In genomic region chr12:121893901-121894540, GRCh38 we compare ENCODE assay signal across 8 cellular contexts. TPM values are rescaled to one million over a fixed set of nuclear protein-coding genes. Genes with fewer than 3 reads are reported as not detected.
DNase-seq lines count a peak whose midpoint lies in the region; ATAC-seq lines count a peak whose summit lies in the region.

No MANE protein-coding gene starts in this region.

- ATAC-seq in left lobe of liver: peak; percentile 67
- ATAC-seq in HG02610 (IDR thresholded peaks at IDR 0.05; ENCODE audit: unreplicated experiment): no peak
- ATAC-seq in HG03439 (IDR thresholded peaks at IDR 0.05; ENCODE audit: unreplicated experiment): no peak
- ATAC-seq in HG02938 (IDR thresholded peaks at IDR 0.05; ENCODE audit: unreplicated experiment): no peak

- peaks cover 45% of the 10 kb centered on the region for H3K4me1 Mint-ChIP-seq in activated naive CD4-positive, alpha-beta T cell treated with anti-CD3 and anti-CD28 coated beads, Interleukin-2, amount 10 ng/mL, durations not matched to agents 7 days and 5 days

- peaks cover 35% of the 10 kb centered on the region for H3K36me3 Mint-ChIP-seq in activated naive CD4-positive, alpha-beta T cell treated with anti-CD3 and anti-CD28 coated beads, Interleukin-2, amount 10 ng/mL, durations not matched to agents 7 days and 5 days

- no peak overlapping the region for H3K4me3 Mint-ChIP-seq in activated naive CD4-positive, alpha-beta T cell treated with anti-CD3 and anti-CD28 coated beads, Interleukin-2, amount 10 ng/mL, durations not matched to agents 7 days and 5 days

- H3K9me3 Mint-ChIP-seq in activated naive CD4-positive, alpha-beta T cell treated with anti-CD3 and anti-CD28 coated beads, Interleukin-2, amount 10 ng/mL, durations not matched to agents 7 days and 5 days: no peaks in the 10 kb centered on the region

- H3K27me3 Mint-ChIP-seq in activated naive CD4-positive, alpha-beta T cell treated with anti-CD3 and anti-CD28 coated beads, Interleukin-2, amount 10 ng/mL, durations not matched to agents 7 days and 5 days: no peaks in the 10 kb centered on the region

- H3K27ac Mint-ChIP-seq in activated naive CD4-positive, alpha-beta T cell treated with anti-CD3 and anti-CD28 coated beads, Interleukin-2, amount 10 ng/mL, durations not matched to agents 7 days and 5 days: peak overlapping the region; percentile 92

- CTCF ChIA-PET in activated naive CD4-positive, alpha-beta T cell treated with anti-CD3 and anti-CD28 coated beads, Interleukin-2, amount 10 ng/mL, durations not matched to agents 7 days and 5 days (lab: Charles Lee): interaction anchor here (0.7 to 5.9 kb wide), 5 partner anchors 24 to 367 kb away, joined by 3 to 56 read pairs (median 3); partner anchors contain the start of genes CFAP251 and RHOF

- peak; percentile 15 for DNase-seq in Ammon's horn (ENCODE audit: low spot score)
- DNase-seq in LHCN-M2 (ENCODE audit: low read depth): peak; percentile 74
- peak; percentile 49 for DNase-seq in activated naive CD4-positive, alpha-beta T cell treated with anti-CD3 and anti-CD28 coated beads, Interleukin-2, amount 10 ng/mL, durations not matched to agents 7 days and 5 days
- DNase-seq in left lobe of liver (ENCODE audit: low spot score): no peak
- no peak for DNase-seq in cerebellar nuclear complex (lab: John Stamatoyannopoulos, UW)

RNA-seq across cellular contexts. Expression of gene PSMD9, which starts 5.4 kb away (rescaled TPM):
- 110 and 118 TPM in 2 replicates for total RNA-seq in LHCN-M2 (2014; rRNA removed)
- polyA plus RNA-seq in LHCN-M2 (2012): 124 TPM
- total RNA-seq in left lobe of liver: 25.8 TPM

RNA-seq across cellular contexts. Expression of gene CFAP251, which starts 24.4 kb away (rescaled TPM):
- total RNA-seq in LHCN-M2 (2014; rRNA removed) (2.1 and 2.2 TPM in 2 replicates), left lobe of liver (2.2 TPM)
- 4.3 TPM for polyA plus RNA-seq in LHCN-M2 (2012)

RNA-seq across cellular contexts. Expression of gene HPD, which starts 35.4 kb away (rescaled TPM):
- total RNA-seq in LHCN-M2 (2014; rRNA removed) (0.26 and 0.75 TPM in 2 replicates), left lobe of liver (1,410 TPM)
- polyA plus RNA-seq in LHCN-M2 (2012): 0.63 TPM

Comparison
In these comparisons a context has a peak if more than half of its experiments do, and no peak if none do; other contexts are left out.
1. DNase-seq: peak in Ammon's horn (single experiment), LHCN-M2 (single experiment) and activated naive CD4-positive, alpha-beta T cell treated with anti-CD3 and anti-CD28 coated beads, Interleukin-2, amount 10 ng/mL, durations not matched to agents 7 days and 5 days (single experiment); none in left lobe of liver (single experiment) and cerebellar nuclear complex (0 of 2).
2. RNA of gene HPD, which starts 35.4 kb away (total RNA-seq): 1,410 TPM in left lobe of liver (single experiment); 0.26 to 0.75 TPM in LHCN-M2; every median in the first group is over 100 times any median in the second.